In the genomic region with DNA sequence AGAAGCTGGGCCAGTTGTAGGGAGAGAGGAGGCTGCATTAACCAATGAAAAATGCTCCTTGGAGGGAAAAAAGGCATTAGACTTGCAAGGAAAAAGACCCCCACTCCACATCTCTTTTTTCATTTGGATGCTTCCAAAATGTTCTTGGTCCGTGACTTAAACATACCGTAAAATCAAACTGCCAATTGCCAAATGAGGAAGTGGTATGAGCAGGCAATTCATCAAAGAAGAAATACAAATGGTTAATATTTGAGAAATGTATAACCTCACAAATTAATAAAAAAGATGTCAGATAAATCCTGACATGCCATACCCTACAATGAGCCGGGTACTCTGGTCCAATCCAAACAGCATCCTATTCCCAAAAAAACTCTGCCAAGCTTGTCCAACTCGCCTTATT, we compare ENCODE assay signal across 20 cellular contexts. TPM values are rescaled to one million over a fixed set of nuclear protein-coding genes. Genes with fewer than 3 reads are reported as not detected.
"Had no signal": no experiment of that assay in that cellular context is flagged by ENCODE, and none has a peak within 500 bp of the region (broad histone marks: within the 10 kb centered on the region; RNA-seq: fewer than 3 reads in every experiment).

No MANE protein-coding gene starts in this region.

- H3K36me3 Mint-ChIP-seq: natural killer cell treated with Interleukin-12 subunit alpha and Interleukin-12 subunit beta and Interleukin-15 and Interleukin-18, amount 100 ng/mL, for 72 hours had no signal

- H3K4me3 Mint-ChIP-seq: activated CD4-positive, alpha-beta T cell treated with anti-CD3 and anti-CD28 coated beads for 36 hours; activated naive CD8-positive, alpha-beta T cell; activated T-cell treated with anti-CD3 and anti-CD28 coated beads, Interleukin-2, amount 50 U/mL, for 72 hours; natural killer cell treated with Interleukin-12 subunit alpha and Interleukin-12 subunit beta and Interleukin-15 and Interleukin-18, amount 100 ng/mL, for 72 hours had no signal

- H3K9me3 Mint-ChIP-seq: activated T-cell treated with anti-CD3 and anti-CD28 coated beads, Interleukin-2, amount 50 U/mL, for 72 hours; natural killer cell treated with Interleukin-12 subunit alpha and Interleukin-12 subunit beta and Interleukin-15 and Interleukin-18, amount 100 ng/mL, for 72 hours had no signal

- H3K4me1 Mint-ChIP-seq: activated CD4-positive, alpha-beta T cell treated with anti-CD3 and anti-CD28 coated beads for 36 hours had no signal

- H3K27ac Mint-ChIP-seq: activated CD4-positive, alpha-beta T cell treated with anti-CD3 and anti-CD28 coated beads for 36 hours; activated naive CD8-positive, alpha-beta T cell; activated T-cell treated with anti-CD3 and anti-CD28 coated beads, Interleukin-2, amount 50 U/mL, for 72 hours; natural killer cell treated with Interleukin-12 subunit alpha and Interleukin-12 subunit beta and Interleukin-15 and Interleukin-18, amount 100 ng/mL, for 72 hours had no signal

- ATAC-seq: activated CD4-positive, alpha-beta T cell treated with anti-CD3 and anti-CD28 coated beads for 36 hours; activated T-cell treated with anti-CD3 and anti-CD28 coated beads, Interleukin-2, amount 50 U/mL, for 72 hours; body of pancreas; gastrocnemius medialis; natural killer cell treated with Interleukin-12 subunit alpha and Interleukin-12 subunit beta and Interleukin-15 and Interleukin-18, amount 100 ng/mL, for 72 hours had no signal

- DNase-seq: activated CD4-positive, alpha-beta T cell treated with anti-CD3 and anti-CD28 coated beads for 36 hours; activated CD4-positive, CD25-positive, alpha-beta regulatory T cell; activated naive CD4-positive, alpha-beta T cell; activated T-cell treated with anti-CD3 and anti-CD28 coated beads for 4 hours; activated T-cell treated with anti-CD3 and anti-CD28 coated beads, Interleukin-2, amount 50 U/mL, for 72 hours; anterior cingulate cortex; body of pancreas; dermis blood vessel endothelial cell; effector CD8-positive, alpha-beta T cell; gastrocnemius medialis; left ventricle myocardium inferior; mesendoderm; nucleus accumbens; stimulated activated naive CD4-positive, alpha-beta T cell had no signal

RNA-seq across cellular contexts. Expression of a gene that starts 30.6 kb away (rescaled TPM):
- total RNA-seq: activated CD4-positive, alpha-beta T cell treated with anti-CD3 and anti-CD28 coated beads for 36 hours; activated T-cell treated with anti-CD3 and anti-CD28 coated beads, Interleukin-2, amount 50 U/mL, for 72 hours; dermis blood vessel endothelial cell; epithelial cell of proximal tubule; mononuclear cell; natural killer cell treated with Interleukin-12 subunit alpha and Interleukin-12 subunit beta and Interleukin-15 and Interleukin-18, amount 100 ng/mL, for 72 hours; pulmonary artery endothelial cell; T-helper 1 cell treated with Interleukin-12 subunit alpha and Interleukin-12 subunit beta and Interleukin-4 antibody, amounts not matched to agents 30 ng/mL and 1 ng/mL, for 36 hours had no signal
